In the genomic region with DNA sequence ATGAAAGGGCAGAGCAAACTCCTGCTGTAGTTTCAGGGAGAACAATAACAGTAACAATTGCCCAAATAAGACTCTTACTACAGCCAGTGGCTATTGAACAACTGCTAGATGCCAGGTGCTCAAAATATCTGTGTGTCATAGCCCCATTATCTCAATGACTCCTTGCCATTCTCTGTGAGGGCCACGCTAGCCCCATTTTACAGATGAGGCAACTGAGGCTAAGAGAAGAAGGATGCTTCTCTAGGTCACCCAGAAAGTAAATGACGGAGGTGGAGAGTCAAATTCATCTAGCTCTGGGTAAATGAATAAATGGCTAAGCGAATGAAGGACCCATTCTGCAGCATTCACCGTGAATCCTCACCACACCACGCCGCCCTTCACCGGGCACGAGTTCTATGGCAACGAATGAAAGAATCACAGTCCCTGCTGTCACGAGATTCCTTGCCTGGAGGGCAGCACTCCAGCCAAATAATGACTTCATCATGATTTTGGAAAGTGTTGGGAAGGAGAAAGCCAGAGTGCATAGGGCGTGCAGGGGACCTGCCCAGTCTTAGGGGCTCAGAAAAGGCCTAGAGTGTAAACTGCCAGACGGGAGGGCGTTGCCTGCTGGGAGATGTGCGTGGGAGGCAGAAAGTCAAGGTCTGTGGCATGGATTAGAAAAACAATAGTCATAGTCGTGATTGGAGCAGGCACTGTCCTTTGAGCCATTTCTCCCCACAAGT, we compare ENCODE assay signal across 14 cellular contexts.
DNase-seq lines count a peak whose midpoint lies in the region; ATAC-seq and TF ChIP-seq lines count a peak whose summit lies in the region.
"Had no signal": no experiment of that assay in that cellular context is flagged by ENCODE, and none has a peak within 500 bp of the region (broad histone marks: within the 10 kb centered on the region; RNA-seq: fewer than 3 reads in every experiment).

No MANE protein-coding gene starts in this region.

- peak overlapping the region; percentile 72 for H3K27ac ChIP-seq in tibial artery
- H3K27ac ChIP-seq: body of pancreas, foreskin keratinocyte had no signal

- no peaks in the 10 kb centered on the region for H3K27me3 ChIP-seq in tibial artery
- H3K27me3 ChIP-seq: body of pancreas had no signal

- peaks cover 0 to 21% (median 17%) of the 10 kb centered on the region in 4 donors for H3K4me1 ChIP-seq in tibial artery
- H3K4me1 ChIP-seq: foreskin keratinocyte had no signal

- H3K36me3 ChIP-seq in tibial artery: no peaks in the 10 kb centered on the region

- TF ChIP-seq EP300 in Ishikawa (IDR thresholded peaks at IDR 0.05; ENCODE audit: borderline replicate concordance): no peak

- DNase-seq in dedifferentiated amniotic fluid mesenchymal stem cell (ENCODE audit: extremely low spot score) (peak; percentile 47), left kidney (ENCODE audit: low read depth, low spot score) (peak; percentile 79), tibial artery (peak; percentile 82 to 92), GM19240 (ENCODE audit: insufficient read length, low spot score) (no peak), A172 (ENCODE audit: low spot score) (no peak)
- no peak for DNase-seq in stimulated activated CD4-positive, alpha-beta T cell treated with anti-CD3 and anti-CD28 coated beads, Interleukin-15, amount 100 ng/mL, for 24 hours
- DNase-seq: activated CD8-positive, alpha-beta memory T cell treated with anti-CD3 and anti-CD28 coated beads, Interleukin-2, amount 50 U/mL, for 48 hours; body of pancreas; foreskin keratinocyte; NCI-H774; stimulated activated CD4-positive, alpha-beta T cell treated with anti-CD3 and anti-CD28 coated beads, Interleukin-12 subunit alpha, Interleukin-12 subunit beta, amount 100 ng/mL, for 4 hours; stimulated activated naive B cell treated with anti-CD40 and anti-IgM and Interleukin-4, amounts not matched to agents 10 μg/mL and 1 μg/mL and 100 μg/mL, for 72 hours had no signal

- no peak overlapping the region for H3K4me3 ChIP-seq in tibial artery
- H3K4me3 ChIP-seq: body of pancreas had no signal

- no peak for ATAC-seq in GM21526 (IDR thresholded peaks at IDR 0.05; ENCODE audit: low FRiP score, unreplicated experiment)
- ATAC-seq: body of pancreas; foreskin keratinocyte; stimulated activated naive B cell treated with anti-CD40 and anti-IgM and Interleukin-4, amounts not matched to agents 10 μg/mL and 1 μg/mL and 100 μg/mL, for 72 hours had no signal

- TF ChIP-seq CTCF in tibial artery (IDR thresholded peaks at IDR 0.05): no peak

- intact Hi-C loops in tibial artery (cut with DNase I; ENCODE audit: low total_unique reads): no loop called here

- TF ChIP-seq RAD21 in Ishikawa (IDR thresholded peaks at IDR 0.05; ENCODE audit: low read depth): no peak

- H3K9me3 ChIP-seq in tibial artery: no peaks in the 10 kb centered on the region
- H3K9me3 ChIP-seq: body of pancreas had no signal

TF ChIP-seq in Ishikawa, 13 proteins besides CTCF, POLR2A, EP300 and RAD21:
- TF ChIP-seq YY1 (IDR thresholded peaks at IDR 0.05; ENCODE audit: low read depth) (no peak), EGR1 (IDR thresholded peaks at IDR 0.05) (peak; percentile 92)
- TF ChIP-seq, protein P1, sequence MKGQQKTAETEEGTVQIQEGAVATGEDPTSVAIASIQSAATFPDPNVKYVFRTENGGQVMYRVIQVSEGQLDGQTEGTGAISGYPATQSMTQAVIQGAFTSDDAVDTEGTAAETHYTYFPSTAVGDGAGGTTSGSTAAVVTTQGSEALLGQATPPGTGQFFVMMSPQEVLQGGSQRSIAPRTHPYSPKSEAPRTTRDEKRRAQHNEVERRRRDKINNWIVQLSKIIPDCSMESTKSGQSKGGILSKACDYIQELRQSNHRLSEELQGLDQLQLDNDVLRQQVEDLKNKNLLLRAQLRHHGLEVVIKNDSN (IDR thresholded peaks at IDR 0.05): 0 out of 2 replicates have a peak, but pooled peaks have one; percentile 19

Comparison
In these comparisons a context has a peak if more than half of its experiments do, and no peak if none do; other contexts are left out.
1. DNase-seq: peak in dedifferentiated amniotic fluid mesenchymal stem cell (single experiment), left kidney (single experiment) and tibial artery (2 of 2); none in GM19240 (single experiment), A172 (single experiment) and stimulated activated CD4-positive, alpha-beta T cell treated with anti-CD3 and anti-CD28 coated beads, Interleukin-15, amount 100 ng/mL, for 24 hours (single experiment).